ENCODE assay signal across 21 cellular contexts in the genomic region with DNA sequence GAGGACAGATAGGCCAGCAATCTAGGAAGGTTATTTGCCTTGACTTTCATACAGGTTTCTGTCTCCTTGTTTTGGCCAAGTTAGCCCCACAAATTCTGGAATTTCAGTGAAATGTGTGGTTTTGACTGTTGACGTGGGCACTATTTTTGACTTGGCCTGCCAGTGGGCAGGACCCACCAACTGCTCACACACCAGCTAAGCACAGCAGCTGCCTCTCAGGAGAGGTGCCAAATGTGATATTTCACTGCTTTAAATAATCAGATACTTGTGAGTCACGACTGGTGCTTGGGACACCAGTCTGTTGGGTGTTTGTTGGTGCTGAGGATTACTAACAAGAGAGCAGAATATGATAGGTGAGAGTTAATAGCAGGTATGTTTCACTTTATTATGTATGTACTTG.
"Had no signal": no experiment of that assay in that cellular context is flagged by ENCODE, and none has a peak within 500 bp of the region (broad histone marks: within the 10 kb centered on the region; RNA-seq: fewer than 3 reads in every experiment).

No MANE protein-coding gene starts in this region.

- H3K27ac ChIP-seq: coronary artery, esophagus squamous epithelium, neutrophil, pancreas, thyroid gland, upper lobe of right lung had no signal

- DNase-seq: activated CD4-positive, alpha-beta T cell treated with anti-CD3 and anti-CD28 coated beads for 4 hours; activated CD4-positive, alpha-beta T cell treated with anti-CD3 and anti-CD28 coated beads, Interleukin-2, amount 50 U/mL, for 48 hours; activated CD4-positive, CD25-positive, alpha-beta regulatory T cell; activated CD8-positive, alpha-beta memory T cell treated with anti-CD3 and anti-CD28 coated beads, Interleukin-2, amount 50 U/mL, for 48 hours; activated naive CD4-positive, alpha-beta T cell; activated naive CD8-positive, alpha-beta T cell treated with anti-CD3 and anti-CD28 coated beads for 36 hours; activated T-cell treated with anti-CD3 and anti-CD28 coated beads, Interleukin-2, amount 50 U/mL, for 4 hours; cerebellar nuclear complex; esophagus squamous epithelium; pancreas; right cardiac atrium; stimulated activated CD4-positive, alpha-beta T cell treated with anti-CD3 and anti-CD28 coated beads, Interleukin-12 subunit alpha, Interleukin-12 subunit beta, amount 100 ng/mL, for 4 hours; stimulated activated CD4-positive, alpha-beta T cell treated with anti-CD3 and anti-CD28 coated beads, Interleukin-4, amount 100 ng/mL, for 4 hours; substantia nigra; T-helper 17 cell; thyroid gland; upper lobe of right lung had no signal

- H3K9me3 ChIP-seq: esophagus squamous epithelium, neutrophil, pancreas, thyroid gland, upper lobe of right lung had no signal

- H3K4me1 ChIP-seq: esophagus squamous epithelium, pancreas, thyroid gland, upper lobe of right lung had no signal

- ATAC-seq: activated T-cell treated with anti-CD3 and anti-CD28 coated beads, Interleukin-2, amount 50 U/mL, for 4 hours; left lobe of liver; pancreas; right cardiac atrium; T-helper 17 cell; upper lobe of right lung had no signal

- H3K27me3 ChIP-seq: esophagus squamous epithelium, neutrophil, pancreas, thyroid gland, upper lobe of right lung had no signal

- H3K4me3 ChIP-seq: coronary artery, esophagus squamous epithelium, lung, pancreas, thyroid gland, upper lobe of right lung had no signal

- H3K36me3 ChIP-seq: esophagus squamous epithelium, neutrophil, pancreas, thyroid gland, upper lobe of right lung had no signal
